ENCODE assay signal across 16 cellular contexts in genomic region chr5:145362261-145362660, GRCh38.
DNase-seq lines count a peak whose midpoint lies in the region; TF ChIP-seq lines count a peak whose summit lies in the region.
"Had no signal": no experiment of that assay in that cellular context is flagged by ENCODE, and none has a peak within 500 bp of the region (broad histone marks: within the 10 kb centered on the region; RNA-seq: fewer than 3 reads in every experiment).

No MANE protein-coding gene starts in this region.

- H3K4me3 ChIP-seq in AG04449 (ENCODE audit: low read depth, low read length) (no peak overlapping the region), astrocyte of the spinal cord (ENCODE audit: low read depth, low read length) (no peak overlapping the region), hepatocyte (no peak overlapping the region), ascending aorta (no peak overlapping the region)
- H3K4me3 ChIP-seq: BLaER1 had no signal

- 77% methylated on average over 2 of the region's 2 CpGs for WGBS in hepatocyte (ENCODE audit: low lambda C conversion rate, missing lambda C conversion rate)

- H3K36me3 ChIP-seq in hepatocyte (replicated peaks; ENCODE audit: insufficient read depth, low read depth) (no peaks in the 10 kb centered on the region), ascending aorta (no peaks in the 10 kb centered on the region)
- H3K36me3 ChIP-seq: BLaER1 had no signal

- H3K4me1 ChIP-seq in hepatocyte (ENCODE audit: insufficient read depth) (no peaks in the 10 kb centered on the region), ascending aorta (no peaks in the 10 kb centered on the region)
- H3K4me1 ChIP-seq: BLaER1 had no signal

- no peaks in the 10 kb centered on the region for H3K4me1 Mint-ChIP-seq in activated CD4-positive, alpha-beta memory T cell treated with anti-CD3 and anti-CD28 coated beads for 36 hours (ENCODE audit: low read depth)

- H3K27me3 Mint-ChIP-seq in activated CD4-positive, alpha-beta memory T cell treated with anti-CD3 and anti-CD28 coated beads for 36 hours = no peaks in the 10 kb centered on the region
- H3K27me3 Mint-ChIP-seq: natural killer cell treated with Interleukin-12 subunit alpha and Interleukin-12 subunit beta and Interleukin-15 and Interleukin-18, amount 100 ng/mL, for 72 hours had no signal

- POLR2A ChIA-PET in AG04449 (lab: Yijun Ruan, JAX) = no interaction called here
- POLR2A ChIA-PET in activated CD4-positive, alpha-beta memory T cell treated with anti-CD3 and anti-CD28 coated beads for 36 hours (lab: Charles Lee) = no interaction called here

- H3K27ac ChIP-seq in hepatocyte (peak overlapping the region; percentile 11), ascending aorta (no peak overlapping the region)
- H3K27ac ChIP-seq: BLaER1, VCaP had no signal

- CTCF ChIA-PET in AG04449 (lab: Yijun Ruan, JAX) = interaction anchor here (1.1 to 1.7 kb wide), 2 partner anchors 16 to 1158 kb away, joined by 3 to 10 read pairs; no protein-coding TSS in a partner anchor
- CTCF ChIA-PET in activated CD4-positive, alpha-beta memory T cell treated with anti-CD3 and anti-CD28 coated beads for 36 hours (lab: Charles Lee) = no interaction called here

- H4K20me1 ChIP-seq in hepatocyte (ENCODE audit: insufficient read depth, poor library complexity, severe bottlenecking) = no peaks in the 10 kb centered on the region
- H4K20me1 ChIP-seq: BLaER1 had no signal

- intact Hi-C loops in ascending aorta (cut with DNase I) = no loop called here
- intact Hi-C loops in activated CD4-positive, alpha-beta memory T cell treated with anti-CD3 and anti-CD28 coated beads for 36 hours (cut with micrococcal nuclease) = no loop called here

- no peak overlapping the region for H2AFZ ChIP-seq in hepatocyte

- H3K27ac Mint-ChIP-seq in activated CD4-positive, alpha-beta memory T cell treated with anti-CD3 and anti-CD28 coated beads for 36 hours = no peak overlapping the region
- H3K27ac Mint-ChIP-seq: natural killer cell treated with Interleukin-12 subunit alpha and Interleukin-12 subunit beta and Interleukin-15 and Interleukin-18, amount 100 ng/mL, for 72 hours had no signal

- in situ Hi-C loops in astrocyte of the spinal cord (cut with HindIII; ENCODE audit: low sequenced_read_pairs) = no loop called here

- no peaks in the 10 kb centered on the region for H3K9me2 ChIP-seq in hepatocyte (replicated peaks; ENCODE audit: insufficient read depth)

- H3K36me3 Mint-ChIP-seq in activated CD4-positive, alpha-beta memory T cell treated with anti-CD3 and anti-CD28 coated beads for 36 hours = no peaks in the 10 kb centered on the region
- H3K36me3 Mint-ChIP-seq: natural killer cell treated with Interleukin-12 subunit alpha and Interleukin-12 subunit beta and Interleukin-15 and Interleukin-18, amount 100 ng/mL, for 72 hours had no signal

- H3K4me3 Mint-ChIP-seq in activated CD4-positive, alpha-beta memory T cell treated with anti-CD3 and anti-CD28 coated beads for 36 hours = no peak overlapping the region
- H3K4me3 Mint-ChIP-seq: natural killer cell treated with Interleukin-12 subunit alpha and Interleukin-12 subunit beta and Interleukin-15 and Interleukin-18, amount 100 ng/mL, for 72 hours had no signal

- no peaks in the 10 kb centered on the region for H3K79me2 ChIP-seq in hepatocyte

- H3K4me2 ChIP-seq in hepatocyte = no peak overlapping the region
- H3K4me2 ChIP-seq: BLaER1 had no signal

- H3K9me3 ChIP-seq in hepatocyte (ENCODE audit: low read depth) (no peaks in the 10 kb centered on the region), ascending aorta (peaks cover 0 to 5% of the 10 kb centered on the region in 2 donors)
- H3K9me3 ChIP-seq: BLaER1 had no signal

- TF ChIP-seq CTCF in AG04449 (IDR thresholded peaks at IDR 0.05; ENCODE audit: insufficient read depth, low read length, missing control alignments) = no peak
- TF ChIP-seq CTCF in astrocyte of the spinal cord (IDR thresholded peaks at IDR 0.05; ENCODE audit: low read depth, low read length) = no peak
- no peak for TF ChIP-seq CTCF in hepatocyte (IDR thresholded peaks at IDR 0.05; ENCODE audit: poor library complexity)
- TF ChIP-seq CTCF in ascending aorta (IDR thresholded peaks at IDR 0.05) = no peak

- H3K27me3 ChIP-seq in hepatocyte (no peaks in the 10 kb centered on the region), ascending aorta (no peaks in the 10 kb centered on the region)
- H3K27me3 ChIP-seq: BLaER1 had no signal

- DNase-seq in AG04449 (ENCODE audit: low read depth, low spot score) = peak; percentile 70
- peak; percentile 92 for DNase-seq in HS-5 (ENCODE audit: low read depth)
- DNase-seq in astrocyte of the spinal cord (ENCODE audit: low read depth, low spot score) = peak; percentile 81
- DNase-seq in hepatocyte (ENCODE audit: low spot score) = peak; percentile 12
- no peak for DNase-seq in ascending aorta (ENCODE audit: low spot score in 2 of 2)
- DNase-seq in activated CD4-positive, alpha-beta memory T cell treated with anti-CD3 and anti-CD28 coated beads for 36 hours = no peak
- no peak for DNase-seq in HK-2 (ENCODE audit: unreplicated experiment)
- no peak for DNase-seq in COLO668 (lab: John Stamatoyannopoulos, UW; ENCODE audit: unreplicated experiment)
- DNase-seq: activated T-cell treated with anti-CD3 and anti-CD28 coated beads for 4 hours, anterior cingulate cortex, erythroblast, NCI-H1048, NCI-H510A had no signal

- peaks cover 16% of the 10 kb centered on the region for H3K9me3 Mint-ChIP-seq in activated CD4-positive, alpha-beta memory T cell treated with anti-CD3 and anti-CD28 coated beads for 36 hours

Comparison
In these comparisons a context has a peak if more than half of its experiments do, and no peak if none do; other contexts are left out.
1. DNase-seq: peak in AG04449 (single experiment), HS-5 (single experiment), astrocyte of the spinal cord (single experiment) and hepatocyte (single experiment); none in ascending aorta (0 of 2), activated CD4-positive, alpha-beta memory T cell treated with anti-CD3 and anti-CD28 coated beads for 36 hours (single experiment), HK-2 (single experiment) and COLO668 (single experiment).